In genomic region chr5:59893061-59893435, GRCh38 we compare ENCODE assay signal across 16 cellular contexts. TPM values are rescaled to one million over a fixed set of nuclear protein-coding genes. Genes with fewer than 3 reads are reported as not detected.
DNase-seq lines count a peak whose midpoint lies in the region; ATAC-seq and TF ChIP-seq lines count a peak whose summit lies in the region.
"Had no signal": no experiment of that assay in that cellular context is flagged by ENCODE, and none has a peak within 500 bp of the region (broad histone marks: within the 10 kb centered on the region; RNA-seq: fewer than 3 reads in every experiment).

No MANE protein-coding gene starts in this region.

- peaks cover 62% of the 10 kb centered on the region for H3K27me3 Mint-ChIP-seq in stimulated activated naive CD8-positive, alpha-beta T cell treated with anti-CD3 and anti-CD28 coated beads, Interleukin-15, amount 100 ng/mL, for 72 hours

- no peak overlapping the region for H3K9ac ChIP-seq in skeletal muscle satellite cell (ENCODE audit: low read depth, low read length)

- H3K27me3 ChIP-seq in brain microvascular endothelial cell (replicated peaks) (peaks cover 5% of the 10 kb centered on the region), skeletal muscle satellite cell (ENCODE audit: control insufficient read depth, insufficient read depth, low read length) (peaks cover 31% of the 10 kb centered on the region)

- H3K4me1 Mint-ChIP-seq in stimulated activated naive CD8-positive, alpha-beta T cell treated with anti-CD3 and anti-CD28 coated beads, Interleukin-15, amount 100 ng/mL, for 72 hours: peaks cover 16% of the 10 kb centered on the region

- H3K9me3 Mint-ChIP-seq in stimulated activated naive CD8-positive, alpha-beta T cell treated with anti-CD3 and anti-CD28 coated beads, Interleukin-15, amount 100 ng/mL, for 72 hours: peaks cover 0 to 6% of the 10 kb centered on the region in 2 donors
- H3K9me3 Mint-ChIP-seq: activated CD4-positive, alpha-beta memory T cell treated with anti-CD3 and anti-CD28 coated beads, Interleukin-2, amount 10 ng/mL, durations not matched to agents 7 days and 5 days; CD8-positive, alpha-beta T cell had no signal

- H3K36me3 ChIP-seq in brain microvascular endothelial cell (replicated peaks) (no peaks in the 10 kb centered on the region), skeletal muscle satellite cell (ENCODE audit: insufficient read depth, low read length) (no peaks in the 10 kb centered on the region)
- H3K36me3 ChIP-seq: cardiac muscle cell, upper lobe of left lung had no signal

- peak overlapping the region; percentile 100 for H3K4me2 ChIP-seq in skeletal muscle satellite cell (ENCODE audit: low read length)
- H3K4me2 ChIP-seq: PC-9 had no signal

- TF ChIP-seq CTCF in brain microvascular endothelial cell (IDR thresholded peaks at IDR 0.05; ENCODE audit: low read depth, low read length, missing control alignments): no peak

- no peak overlapping the region for H3K4me3 Mint-ChIP-seq in stimulated activated naive CD8-positive, alpha-beta T cell treated with anti-CD3 and anti-CD28 coated beads, Interleukin-15, amount 100 ng/mL, for 72 hours
- H3K4me3 Mint-ChIP-seq: activated CD4-positive, alpha-beta memory T cell treated with anti-CD3 and anti-CD28 coated beads, Interleukin-2, amount 10 ng/mL, durations not matched to agents 7 days and 5 days; CD8-positive, alpha-beta T cell had no signal

- H3K27ac Mint-ChIP-seq in stimulated activated naive CD8-positive, alpha-beta T cell treated with anti-CD3 and anti-CD28 coated beads, Interleukin-15, amount 100 ng/mL, for 72 hours: no peak overlapping the region
- H3K27ac Mint-ChIP-seq: activated CD4-positive, alpha-beta memory T cell treated with anti-CD3 and anti-CD28 coated beads, Interleukin-2, amount 10 ng/mL, durations not matched to agents 7 days and 5 days; CD8-positive, alpha-beta T cell had no signal

- H3K4me3 ChIP-seq in brain microvascular endothelial cell (ENCODE audit: low read depth, low read length) (peak overlapping the region; percentile 52), skeletal muscle satellite cell (ENCODE audit: low read length) (peak overlapping the region; percentile 81)
- H3K4me3 ChIP-seq: PC-9 had no signal

- peaks cover 10% of the 10 kb centered on the region for H3K4me1 ChIP-seq in skeletal muscle satellite cell (ENCODE audit: control insufficient read depth, insufficient read depth, low read length)

- no peaks in the 10 kb centered on the region for H3K9me3 ChIP-seq in skeletal muscle satellite cell (replicated peaks; ENCODE audit: low read length)
- H3K9me3 ChIP-seq: upper lobe of left lung had no signal

- no peak overlapping the region for H3K27ac ChIP-seq in brain microvascular endothelial cell
- H3K27ac ChIP-seq: cardiac muscle cell, PC-9, upper lobe of left lung had no signal

- DNase-seq in DMS 273 (lab: John Stamatoyannopoulos, UW; ENCODE audit: unreplicated experiment) (peak; percentile 50), DMS 273 treated with DMSO at 0.1 percent for 48 hours (lab: John Stamatoyannopoulos, UW) (no peak), brain microvascular endothelial cell (no peak), iPS-NIHi11 (ENCODE audit: low spot score) (peak; percentile 34), NCI-H1436 treated with DMSO at 0.1 percent for 48 hours (lab: John Stamatoyannopoulos, UW) (no peak)
- DNase-seq in stimulated activated naive CD8-positive, alpha-beta T cell treated with anti-CD3 and anti-CD28 coated beads, Interleukin-15, amount 100 ng/mL, for 72 hours: no peak
- DNase-seq: 8988T; activated CD4-positive, alpha-beta memory T cell treated with anti-CD3 and anti-CD28 coated beads, Interleukin-2, amount 10 ng/mL, durations not matched to agents 7 days and 5 days; CD8-positive, alpha-beta T cell; Kasumi-1; PC-9; T-helper 2 cell had no signal

- ATAC-seq in stimulated activated naive CD8-positive, alpha-beta T cell treated with anti-CD3 and anti-CD28 coated beads, Interleukin-15, amount 100 ng/mL, for 72 hours: no peak
- no peak for ATAC-seq in HG02870 (IDR thresholded peaks at IDR 0.05; ENCODE audit: unreplicated experiment)
- ATAC-seq: CD8-positive, alpha-beta T cell had no signal

- in situ Hi-C loops in brain microvascular endothelial cell (cut with HindIII; ENCODE audit: low pct_ligation_motif_present, low sequenced_read_pairs): no loop called here

RNA-seq across cellular contexts. Expression of gene PDE4D, which starts 0.5 kb away (rescaled TPM):
- total RNA-seq in skeletal muscle satellite cell (2012; rRNA removed): 20.3 and 22.8 TPM in 2 replicates

Comparison
In these comparisons a context has a peak if more than half of its experiments do, and no peak if none do; other contexts are left out.
1. DNase-seq: peak in DMS 273 (single experiment) and iPS-NIHi11 (single experiment); none in DMS 273 treated with DMSO at 0.1 percent for 48 hours (single experiment), brain microvascular endothelial cell (single experiment), stimulated activated naive CD8-positive, alpha-beta T cell treated with anti-CD3 and anti-CD28 coated beads, Interleukin-15, amount 100 ng/mL, for 72 hours (0 of 2) and NCI-H1436 treated with DMSO at 0.1 percent for 48 hours (single experiment).